ENCODE assay signal across 23 cellular contexts in genomic region chr7:8057566-8057965, GRCh38.
"Had no signal": no experiment of that assay in that cellular context is flagged by ENCODE, and none has a peak within 500 bp of the region (broad histone marks: within the 10 kb centered on the region; RNA-seq: fewer than 3 reads in every experiment).

No MANE protein-coding gene starts in this region.

- H3K4me3 ChIP-seq: body of pancreas, SK-N-MC had no signal

- H3K27me3 ChIP-seq: body of pancreas had no signal

- ATAC-seq: body of pancreas, PC-3, T-cell had no signal

- H3K27ac ChIP-seq: body of pancreas, SK-N-MC, VCaP had no signal

- DNase-seq: activated CD4-positive, alpha-beta memory T cell treated with anti-CD3 and anti-CD28 coated beads for 36 hours; activated CD4-positive, alpha-beta T cell treated with anti-CD3 and anti-CD28 coated beads, Interleukin-2, amount 10 ng/mL, durations not matched to agents 7 days and 5 days; activated CD4-positive, CD25-positive, alpha-beta regulatory T cell; activated CD8-positive, alpha-beta memory T cell treated with anti-CD3 and anti-CD28 coated beads, Interleukin-2, amount 50 U/mL, for 4 hours; activated effector memory CD4-positive, alpha-beta T cell treated with anti-CD3 and anti-CD28 coated beads, Interleukin-2, amount 50 U/mL, for 16 hours; activated naive CD4-positive, alpha-beta T cell treated with anti-CD3 and anti-CD28 coated beads for 36 hours; aorta; body of pancreas; Kasumi-1; KBM-7; NCI-H1048; NCI-H146; NCI-H187 treated with DMSO at 0.1 percent for 48 hours; NCI-H2081 treated with DMSO at 0.1 percent for 48 hours; NCI-H446; NCI-H524; PC-3; SIG-M5; T-cell had no signal

- H3K27me3 Mint-ChIP-seq: activated CD4-positive, alpha-beta memory T cell treated with anti-CD3 and anti-CD28 coated beads for 36 hours; activated CD4-positive, alpha-beta T cell treated with anti-CD3 and anti-CD28 coated beads, Interleukin-2, amount 10 ng/mL, durations not matched to agents 7 days and 5 days; central memory CD8-positive, alpha-beta T cell; T-cell had no signal

- H3K4me1 Mint-ChIP-seq: activated CD4-positive, alpha-beta T cell treated with anti-CD3 and anti-CD28 coated beads, Interleukin-2, amount 10 ng/mL, durations not matched to agents 7 days and 5 days had no signal

- H3K9me3 Mint-ChIP-seq: activated naive CD4-positive, alpha-beta T cell treated with anti-CD3 and anti-CD28 coated beads for 36 hours; central memory CD8-positive, alpha-beta T cell had no signal

- H3K27ac Mint-ChIP-seq: activated CD4-positive, alpha-beta memory T cell treated with anti-CD3 and anti-CD28 coated beads for 36 hours; activated CD4-positive, alpha-beta T cell treated with anti-CD3 and anti-CD28 coated beads, Interleukin-2, amount 10 ng/mL, durations not matched to agents 7 days and 5 days; activated naive CD4-positive, alpha-beta T cell treated with anti-CD3 and anti-CD28 coated beads for 36 hours; activated T-helper 1 cell treated with anti-CD3 and anti-CD28 coated beads, Interleukin-12 subunit alpha, Interleukin-12 subunit beta, Interleukin-2, Interleukin-4 antibody, amounts not matched to agents 30 ng/mL and 10 ng/mL and 1 ng/mL, durations not matched to agents 14 hours and 24 hours and 36 hours had no signal

- H3K9me3 ChIP-seq: body of pancreas had no signal

- H3K4me3 Mint-ChIP-seq: activated CD4-positive, alpha-beta memory T cell treated with anti-CD3 and anti-CD28 coated beads for 36 hours; activated CD4-positive, alpha-beta T cell treated with anti-CD3 and anti-CD28 coated beads, Interleukin-2, amount 10 ng/mL, durations not matched to agents 7 days and 5 days; activated naive CD4-positive, alpha-beta T cell treated with anti-CD3 and anti-CD28 coated beads for 36 hours; activated T-helper 1 cell treated with anti-CD3 and anti-CD28 coated beads, Interleukin-12 subunit alpha, Interleukin-12 subunit beta, Interleukin-2, Interleukin-4 antibody, amounts not matched to agents 30 ng/mL and 10 ng/mL and 1 ng/mL, durations not matched to agents 14 hours and 24 hours and 36 hours; central memory CD8-positive, alpha-beta T cell; T-cell had no signal
